Comparison of ENCODE assay signal across 9 cellular contexts in genomic region chr17:80145076-80146075, GRCh38. TPM values are rescaled to one million over a fixed set of nuclear protein-coding genes. Genes with fewer than 3 reads are reported as not detected.
DNase-seq lines count a peak whose midpoint lies in the region; ATAC-seq and TF ChIP-seq lines count a peak whose summit lies in the region.
"Had no signal": no experiment of that assay in that cellular context is flagged by ENCODE, and none has a peak within 500 bp of the region (broad histone marks: within the 10 kb centered on the region; RNA-seq: fewer than 3 reads in every experiment).

No MANE protein-coding gene starts in this region.

- intact Hi-C loops in left lung (cut with DNase I): no loop called here

- DNase-seq in activated naive CD4-positive, alpha-beta T cell treated with Interleukin-2 at 50 U/mL for 16 hours: peak; percentile 5
- no peak for DNase-seq in activated naive CD4-positive, alpha-beta T cell (lab: John Stamatoyannopoulos, UW)
- peak in 1 of 2 donors; percentile 53 for DNase-seq in activated naive CD4-positive, alpha-beta T cell treated with anti-CD3 and anti-CD28 coated beads, Interleukin-2, amount 50 U/mL, for 72 hours (ENCODE audit: low spot score in 2 of 2)
- no peak for DNase-seq in left lung
- no peak for DNase-seq in type B pancreatic cell (ENCODE audit: extremely low spot score, unreplicated experiment)
- no peak for DNase-seq in MV-4-11 (lab: John Stamatoyannopoulos, UW)
- DNase-seq in NCI-H146 (lab: John Stamatoyannopoulos, UW): no peak

- H3K4me1 ChIP-seq in left lung: peaks cover 10 to 35% of the 10 kb centered on the region in 2 donors

- no peak overlapping the region for H3K27ac ChIP-seq in left lung

- peaks cover 3 to 37% of the 10 kb centered on the region in 2 donors for H3K36me3 ChIP-seq in left lung

- H3K9me3 Mint-ChIP-seq in activated naive CD4-positive, alpha-beta T cell treated with anti-CD3 and anti-CD28 coated beads, Interleukin-2, amount 50 U/mL, for 72 hours: no peaks in the 10 kb centered on the region
- no peaks in the 10 kb centered on the region for H3K9me3 Mint-ChIP-seq in type B pancreatic cell

- peaks cover 28% of the 10 kb centered on the region for H3K4me1 Mint-ChIP-seq in type B pancreatic cell (ENCODE audit: unreplicated experiment)

- no peaks in the 10 kb centered on the region for H3K9me3 ChIP-seq in left lung

- no peak for ATAC-seq in activated naive CD4-positive, alpha-beta T cell treated with anti-CD3 and anti-CD28 coated beads, Interleukin-2, amount 50 U/mL, for 72 hours
- ATAC-seq in left lung: no peak
- ATAC-seq in activated CD4-positive, CD25-positive, alpha-beta regulatory T cell treated with anti-CD3 and anti-CD28 coated beads, Interleukin-2, amount 50 U/mL, for 24 hours: no peak

- H3K36me3 Mint-ChIP-seq in activated naive CD4-positive, alpha-beta T cell treated with anti-CD3 and anti-CD28 coated beads, Interleukin-2, amount 50 U/mL, for 72 hours: peaks cover 25 to 37% of the 10 kb centered on the region in 2 donors
- H3K36me3 Mint-ChIP-seq in type B pancreatic cell: peaks cover 14% of the 10 kb centered on the region

- no peaks in the 10 kb centered on the region for H3K27me3 ChIP-seq in left lung

- H3K4me3 Mint-ChIP-seq in type B pancreatic cell: peak overlapping the region; percentile 89

- no peaks in the 10 kb centered on the region for H3K27me3 Mint-ChIP-seq in type B pancreatic cell

- H3K4me3 ChIP-seq in left lung: peak overlapping the region; percentile 94 to 97

- no peak for TF ChIP-seq CTCF in left lung (IDR thresholded peaks at IDR 0.05)
- TF ChIP-seq CTCF in type B pancreatic cell (conservative IDR thresholded peaks at IDR 0.05): no peak

- peak overlapping the region; percentile 78 to 96 for H3K27ac Mint-ChIP-seq in activated naive CD4-positive, alpha-beta T cell treated with anti-CD3 and anti-CD28 coated beads, Interleukin-2, amount 50 U/mL, for 72 hours
- H3K27ac Mint-ChIP-seq in type B pancreatic cell: peak overlapping the region; percentile 76

RNA-seq across cellular contexts. Expression of gene EIF4A3, which starts 1.6 kb away (rescaled TPM):
- 100 to 1,000 TPM; 105 to 144 TPM for total RNA-seq in activated naive CD4-positive, alpha-beta T cell treated with anti-CD3 and anti-CD28 coated beads, Interleukin-2, amount 50 U/mL, for 72 hours
- total RNA-seq in left lung (10 to 100 TPM; 58.5 to 72.9 TPM), type B pancreatic cell (ENCODE audit: low replicate concordance) (104 and 112 TPM in 2 replicates)

RNA-seq across cellular contexts. Expression of gene CARD14, which starts 24.5 kb away (rescaled TPM):
- total RNA-seq in activated naive CD4-positive, alpha-beta T cell treated with anti-CD3 and anti-CD28 coated beads, Interleukin-2, amount 50 U/mL, for 72 hours: under 1 TPM in 1 of 2 donors, not detected in 1; 0.19 TPM
- total RNA-seq in left lung (1 to 10 TPM in 1 of 2 donors, under 1 TPM in 1; 0.41 to 1.0 TPM), type B pancreatic cell (ENCODE audit: low replicate concordance) (1.9 and 6.7 TPM in 2 replicates)
- total RNA-seq: activated CD8-positive, alpha-beta memory T cell treated with anti-CD3 and anti-CD28 coated beads for 36 hours had no signal

RNA-seq across cellular contexts. Expression of gene GAA, which starts 44.0 kb away (rescaled TPM):
- total RNA-seq in activated naive CD4-positive, alpha-beta T cell treated with anti-CD3 and anti-CD28 coated beads, Interleukin-2, amount 50 U/mL, for 72 hours: 10 to 100 TPM; 34.2 to 36.3 TPM
- 100 to 1,000 TPM in 1 of 2 donors, 10 to 100 TPM in 1; 85.7 to 105 TPM for total RNA-seq in left lung
- total RNA-seq in type B pancreatic cell (ENCODE audit: low replicate concordance): 37.7 and 40.7 TPM in 2 replicates
